Comparison of ENCODE assay signal across 20 cellular contexts in the genomic region with DNA sequence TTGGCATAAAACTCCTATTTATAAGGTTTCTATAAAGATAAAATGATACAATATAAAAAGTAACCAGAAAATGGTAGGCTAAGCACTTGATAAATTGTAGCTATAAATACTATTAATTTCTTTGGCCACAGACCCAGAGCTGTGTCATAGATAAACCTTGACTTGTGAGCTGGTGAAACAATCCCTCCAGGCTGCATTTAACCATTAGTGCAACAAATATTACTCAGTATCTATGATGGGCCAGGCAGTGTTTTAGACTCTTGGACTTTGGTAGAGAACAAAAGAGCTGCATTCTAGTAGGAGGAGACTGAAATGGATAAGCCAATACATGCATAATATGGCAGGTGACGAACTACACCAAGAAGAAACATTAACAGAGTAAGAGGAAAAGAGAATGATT.
DNase-seq lines count a peak whose midpoint lies in the region; ATAC-seq, FAIRE-seq and TF ChIP-seq lines count a peak whose summit lies in the region.
"Had no signal": no experiment of that assay in that cellular context is flagged by ENCODE, and none has a peak within 500 bp of the region (broad histone marks: within the 10 kb centered on the region; RNA-seq: fewer than 3 reads in every experiment).

No MANE protein-coding gene starts in this region.

- H3K79me2 ChIP-seq in astrocyte (ENCODE audit: insufficient read depth, low read length) (no peaks in the 10 kb centered on the region), osteoblast (ENCODE audit: insufficient read depth, low read length) (no peaks in the 10 kb centered on the region)

- H3K36me3 ChIP-seq in astrocyte (ENCODE audit: insufficient read depth, low read length) = no peaks in the 10 kb centered on the region
- H3K36me3 ChIP-seq in osteoblast (ENCODE audit: insufficient read depth, low read length) = no peaks in the 10 kb centered on the region
- no peaks in the 10 kb centered on the region for H3K36me3 ChIP-seq in effector memory CD4-positive, alpha-beta T cell (ENCODE audit: control insufficient read depth, insufficient read depth, low read length)
- no peaks in the 10 kb centered on the region for H3K36me3 ChIP-seq in ascending aorta
- H3K36me3 ChIP-seq: BE2C had no signal

- peaks cover 10% of the 10 kb centered on the region for H3K4me1 Mint-ChIP-seq in astrocyte (ENCODE audit: low read depth, unreplicated experiment)
- H3K4me1 Mint-ChIP-seq: CD8-positive, alpha-beta memory T cell; GM23338 had no signal

- H3K4me1 ChIP-seq in astrocyte (ENCODE audit: insufficient read depth, low read length) = no peaks in the 10 kb centered on the region
- no peaks in the 10 kb centered on the region for H3K4me1 ChIP-seq in osteoblast (ENCODE audit: insufficient read depth, low read length)
- no peaks in the 10 kb centered on the region for H3K4me1 ChIP-seq in effector memory CD4-positive, alpha-beta T cell (ENCODE audit: control insufficient read depth, insufficient read depth, low read length, poor library complexity, severe bottlenecking)
- H3K4me1 ChIP-seq in ascending aorta = peaks cover 0 to 6% of the 10 kb centered on the region in 2 donors
- H3K4me1 ChIP-seq: BE2C had no signal

- H3K9me3 Mint-ChIP-seq in astrocyte (ENCODE audit: unreplicated experiment) = peaks cover 8% of the 10 kb centered on the region
- H3K9me3 Mint-ChIP-seq: IgD-negative memory B cell had no signal

- ATAC-seq in left ventricle myocardium superior = peak; percentile 36
- ATAC-seq in omental fat pad (ENCODE audit: low FRiP score) = no peak
- ATAC-seq: GM23338 had no signal

- no peaks in the 10 kb centered on the region for H3K36me3 Mint-ChIP-seq in astrocyte (ENCODE audit: low read depth, unreplicated experiment)

- intact Hi-C loops in left ventricle myocardium superior (cut with micrococcal nuclease) = no loop called here
- intact Hi-C loops in cardiac septum (cut with DNase I) = no loop called here
- intact Hi-C loops in ascending aorta (cut with DNase I) = loop anchor here (5.0 kb wide), 1 partner anchor 70 kb away; no protein-coding TSS in a partner anchor

- no peak overlapping the region for H3K27ac Mint-ChIP-seq in astrocyte (ENCODE audit: unreplicated experiment)
- H3K27ac Mint-ChIP-seq: CD4-positive, CD25-positive, alpha-beta regulatory T cell; GM23338; IgD-negative memory B cell had no signal

- H3K9me3 ChIP-seq in astrocyte (ENCODE audit: insufficient read depth, low read depth, low read length) = no peaks in the 10 kb centered on the region
- H3K9me3 ChIP-seq in osteoblast (ENCODE audit: low read depth, low read length) = no peaks in the 10 kb centered on the region
- H3K9me3 ChIP-seq in effector memory CD4-positive, alpha-beta T cell (ENCODE audit: control insufficient read depth, low read length) = no peaks in the 10 kb centered on the region
- H3K9me3 ChIP-seq in ascending aorta = no peaks in the 10 kb centered on the region

- no peak overlapping the region for H3K9ac ChIP-seq in astrocyte (ENCODE audit: low read length)

- H3K4me3 Mint-ChIP-seq in astrocyte (ENCODE audit: unreplicated experiment) = no peak overlapping the region
- H3K4me3 Mint-ChIP-seq: CD4-positive, CD25-positive, alpha-beta regulatory T cell; CD8-positive, alpha-beta memory T cell; GM23338; IgD-negative memory B cell had no signal

- no peak for FAIRE-seq in astrocyte (lab: Jason Lieb, UNC)
- FAIRE-seq: H54, HTR-8/SVneo had no signal

- no peaks in the 10 kb centered on the region for H3K27me3 Mint-ChIP-seq in astrocyte (ENCODE audit: low read depth, unreplicated experiment)
- H3K27me3 Mint-ChIP-seq: CD4-positive, CD25-positive, alpha-beta regulatory T cell; CD8-positive, alpha-beta memory T cell had no signal

- H2AFZ ChIP-seq in astrocyte (ENCODE audit: low read depth, low read length) (no peak overlapping the region), osteoblast (ENCODE audit: low read length) (no peak overlapping the region)
- H2AFZ ChIP-seq: GM23338 had no signal

- H4K20me1 ChIP-seq in astrocyte (ENCODE audit: insufficient read depth, low read length) (no peaks in the 10 kb centered on the region), osteoblast (ENCODE audit: insufficient read depth, low read length) (no peaks in the 10 kb centered on the region)

- no peaks in the 10 kb centered on the region for H3K27me3 ChIP-seq in astrocyte (ENCODE audit: insufficient read depth, low read length)
- H3K27me3 ChIP-seq in osteoblast (ENCODE audit: insufficient read depth, low read length) = no peaks in the 10 kb centered on the region
- no peaks in the 10 kb centered on the region for H3K27me3 ChIP-seq in effector memory CD4-positive, alpha-beta T cell (replicated peaks; ENCODE audit: control insufficient read depth, insufficient read depth, low read length, poor library complexity, severe bottlenecking)
- no peaks in the 10 kb centered on the region for H3K27me3 ChIP-seq in ascending aorta
- H3K27me3 ChIP-seq: BE2C had no signal

- H3K27ac ChIP-seq in astrocyte (ENCODE audit: low read depth, low read length) = no peak overlapping the region
- no peak overlapping the region for H3K27ac ChIP-seq in osteoblast (ENCODE audit: low read depth, low read length)
- H3K27ac ChIP-seq in effector memory CD4-positive, alpha-beta T cell (ENCODE audit: insufficient read depth, low read length, poor library complexity, severe bottlenecking) = no peak overlapping the region
- H3K27ac ChIP-seq in ascending aorta = no peak overlapping the region

- no peak overlapping the region for H3K4me3 ChIP-seq in astrocyte (ENCODE audit: insufficient read depth, low read depth, low read length)
- no peak overlapping the region for H3K4me3 ChIP-seq in osteoblast (ENCODE audit: insufficient read depth, low read length)
- H3K4me3 ChIP-seq in effector memory CD4-positive, alpha-beta T cell (ENCODE audit: insufficient read depth, low read depth, low read length, poor library complexity, severe bottlenecking) = no peak overlapping the region
- no peak overlapping the region for H3K4me3 ChIP-seq in ascending aorta
- H3K4me3 ChIP-seq: GM23338 had no signal

- no peak for TF ChIP-seq CTCF in astrocyte (IDR thresholded peaks at IDR 0.05; ENCODE audit: insufficient read depth, low read depth, low read length)
- no peak for TF ChIP-seq CTCF in osteoblast (IDR thresholded peaks at IDR 0.05; ENCODE audit: extremely low read depth, low read depth, low read length)
- TF ChIP-seq CTCF in omental fat pad (IDR thresholded peaks at IDR 0.05) = no peak
- TF ChIP-seq CTCF in ascending aorta (IDR thresholded peaks at IDR 0.05) = no peak

- DNase-seq in left ventricle myocardium superior = no peak
- no peak for DNase-seq in cardiac septum (ENCODE audit: low spot score)
- DNase-seq in astrocyte (ENCODE audit: low read depth) = peak; percentile 33
- DNase-seq in osteoblast (ENCODE audit: insufficient read length, low spot score, missing footprints) = peak; percentile 27
- no peak for DNase-seq in omental fat pad (ENCODE audit: low spot score)
- DNase-seq in effector memory CD4-positive, alpha-beta T cell = no peak
- DNase-seq in ascending aorta (ENCODE audit: low spot score in 2 of 2) = no peak
- DNase-seq: BE2C; C1 segment of cervical spinal cord; CD4-positive, CD25-positive, alpha-beta regulatory T cell; CD8-positive, alpha-beta memory T cell; COR-L47; DMS153; DMS79; GF-D8; HCEC 1CT had no signal

- H3K4me2 ChIP-seq in astrocyte (ENCODE audit: low read length) = no peak overlapping the region
- H3K4me2 ChIP-seq in osteoblast (ENCODE audit: insufficient read depth, low read length) = no peak overlapping the region
- H3K4me2 ChIP-seq: GM23338 had no signal

Comparison
In these comparisons a context has a peak if more than half of its experiments do, and no peak if none do; other contexts are left out.
1. DNase-seq: peak in astrocyte (single experiment) and osteoblast (single experiment); none in left ventricle myocardium superior (single experiment), cardiac septum (single experiment), omental fat pad (single experiment), effector memory CD4-positive, alpha-beta T cell (0 of 3) and ascending aorta (0 of 2).